Comparison of ENCODE assay signal across 12 cellular contexts in the genomic region with DNA sequence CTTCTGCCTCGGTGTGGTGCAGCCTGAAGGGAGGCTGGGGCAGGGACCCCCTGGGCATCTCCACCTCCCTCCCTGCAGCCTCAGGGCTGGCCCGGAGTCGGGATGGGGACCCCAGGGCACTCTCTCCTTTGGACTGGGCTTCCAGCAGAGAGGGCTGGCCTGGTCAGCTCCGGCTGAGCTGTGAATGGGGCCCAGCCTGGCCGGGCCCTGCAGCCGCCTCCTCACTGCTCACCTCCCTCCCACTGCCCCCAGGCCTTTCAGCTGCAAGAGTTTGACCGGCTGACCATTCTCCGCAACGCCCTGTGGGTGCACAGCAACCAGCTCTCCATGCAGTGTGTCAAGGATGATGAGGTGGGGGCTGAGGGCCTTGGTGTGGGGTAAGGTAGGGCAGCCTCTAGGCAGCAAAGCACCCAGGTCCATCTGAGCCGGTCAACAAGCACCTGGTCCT. TPM values are rescaled to one million over a fixed set of nuclear protein-coding genes. Genes with fewer than 3 reads are reported as not detected.
DNase-seq lines count a peak whose midpoint lies in the region; ATAC-seq and TF ChIP-seq lines count a peak whose summit lies in the region.
"Had no signal": no experiment of that assay in that cellular context is flagged by ENCODE, and none has a peak within 500 bp of the region (broad histone marks: within the 10 kb centered on the region; RNA-seq: fewer than 3 reads in every experiment).

No MANE protein-coding gene starts in this region.

- H3K9me3 Mint-ChIP-seq in chondrocyte (ENCODE audit: low read depth), result no peaks in the 10 kb centered on the region

- H3K36me3 ChIP-seq in BLaER1 treated with 17β-estradiol and CSF1 and Interleukin-3, amounts not matched to agents 10 nM and 100 nM, result peaks cover 0 to 100% (median 99%) of the 10 kb centered on the region in 11 experiments; a peak in 19 of 22 replicates
- H3K36me3 ChIP-seq: HAP-1, ovary had no signal

- no peaks in the 10 kb centered on the region for H3K27me3 Mint-ChIP-seq in chondrocyte (ENCODE audit: low read depth)

- H3K4me1 ChIP-seq in BLaER1 treated with 17β-estradiol and CSF1 and Interleukin-3, amounts not matched to agents 10 nM and 100 nM, result peaks cover 58 to 74% (median 66%) of the 10 kb centered on the region in 10 experiments
- H3K4me1 ChIP-seq: Caco-2, HAP-1 had no signal

- H3K4me3 Mint-ChIP-seq in chondrocyte (ENCODE audit: unreplicated experiment), result no peak overlapping the region

- H3K36me3 Mint-ChIP-seq in chondrocyte (ENCODE audit: low read depth), result peaks cover 3% of the 10 kb centered on the region

- TF ChIP-seq CTCF in GM13976 (IDR thresholded peaks at IDR 0.05; ENCODE audit: borderline replicate concordance, control extremely low read depth, extremely low read depth, insufficient read depth, missing control alignments), result no peak
- no peak for TF ChIP-seq CTCF in chondrocyte (IDR thresholded peaks at IDR 0.05)

- in situ Hi-C loops in GM13976 (cut with MboI; ENCODE audit: low sequenced_read_pairs, unreplicated experiment), result no loop called here

- no peak overlapping the region for H3K27ac Mint-ChIP-seq in chondrocyte (ENCODE audit: unreplicated experiment)

- peak overlapping the region; percentile 15 to 74 (median 56); a peak in 18 of 22 replicates for H3K27ac ChIP-seq in BLaER1 treated with 17β-estradiol and CSF1 and Interleukin-3, amounts not matched to agents 10 nM and 100 nM
- H3K27ac ChIP-seq: ovary had no signal

- peaks cover 10% of the 10 kb centered on the region for H3K4me1 Mint-ChIP-seq in chondrocyte (ENCODE audit: low read depth)

- DNase-seq in GM13976 (ENCODE audit: low spot score), result peak; percentile 19
- DNase-seq in chondrocyte (ENCODE audit: low spot score), result peak; percentile 86
- DNase-seq in posterior cingulate gyrus, result peak in 7 of 10 donors; percentile 6 to 82 (median 18)
- DNase-seq: amniotic stem cell, NCI-H1436 treated with DMSO at 0.1 percent for 48 hours had no signal

- peak overlapping the region in 10 of 11 experiments; percentile 40 to 70 (median 54); a peak in 18 of 22 replicates for H3K9ac ChIP-seq in BLaER1 treated with 17β-estradiol and CSF1 and Interleukin-3, amounts not matched to agents 10 nM and 100 nM

- H3K27me3 ChIP-seq in BLaER1 treated with 17β-estradiol and CSF1 and Interleukin-3, amounts not matched to agents 10 nM and 100 nM, result no peaks in the 10 kb centered on the region
- H3K27me3 ChIP-seq: ovary had no signal

- ATAC-seq in GM21619 (IDR thresholded peaks at IDR 0.05; ENCODE audit: unreplicated experiment) (no peak), GM18873 (IDR thresholded peaks at IDR 0.05; ENCODE audit: low FRiP score, unreplicated experiment) (no peak), GM19023 (IDR thresholded peaks at IDR 0.05; ENCODE audit: unreplicated experiment) (no peak)

- intact Hi-C loops in posterior cingulate gyrus (cut with DNase I), result no loop called here

- peaks cover 0 to 100% (median 80%) of the 10 kb centered on the region in 11 experiments; a peak in 20 of 22 replicates for H4K20me1 ChIP-seq in BLaER1 treated with 17β-estradiol and CSF1 and Interleukin-3, amounts not matched to agents 10 nM and 100 nM

- no peak overlapping the region for H3K4me3 ChIP-seq in BLaER1 treated with 17β-estradiol and CSF1 and Interleukin-3, amounts not matched to agents 10 nM and 100 nM
- H3K4me3 ChIP-seq: HAP-1, ovary had no signal

- H3K9me3 ChIP-seq in BLaER1 treated with 17β-estradiol and CSF1 and Interleukin-3, amounts not matched to agents 10 nM and 100 nM (replicated peaks in 1 of 11), result peaks cover 0 to 20% (median under 1%) of the 10 kb centered on the region in 11 experiments; a peak in 9 of 22 replicates
- H3K9me3 ChIP-seq: Caco-2, HAP-1, ovary had no signal

- H3K4me2 ChIP-seq in BLaER1 treated with 17β-estradiol and CSF1 and Interleukin-3, amounts not matched to agents 10 nM and 100 nM, result peak overlapping the region; percentile 30 to 87 (median 76); a peak in 20 of 22 replicates

RNA-seq across cellular contexts. Expression of a gene that starts 36.0 kb away (rescaled TPM):
- not detected in 3 replicates for total RNA-seq in chondrocyte
- total RNA-seq: Caco-2 had no signal

RNA-seq across cellular contexts. Expression of a gene that starts 40.0 kb away (rescaled TPM):
- total RNA-seq in chondrocyte, result 242 to 333 TPM (median 250 TPM) in 3 replicates

Comparison
In these comparisons a context has a peak if more than half of its experiments do, and no peak if none do; other contexts are left out.
1. DNase-seq: peak in every context shown above with its lines; median percentile 86 in chondrocyte; 19 in GM13976; 18 in posterior cingulate gyrus.